In the genomic region with DNA sequence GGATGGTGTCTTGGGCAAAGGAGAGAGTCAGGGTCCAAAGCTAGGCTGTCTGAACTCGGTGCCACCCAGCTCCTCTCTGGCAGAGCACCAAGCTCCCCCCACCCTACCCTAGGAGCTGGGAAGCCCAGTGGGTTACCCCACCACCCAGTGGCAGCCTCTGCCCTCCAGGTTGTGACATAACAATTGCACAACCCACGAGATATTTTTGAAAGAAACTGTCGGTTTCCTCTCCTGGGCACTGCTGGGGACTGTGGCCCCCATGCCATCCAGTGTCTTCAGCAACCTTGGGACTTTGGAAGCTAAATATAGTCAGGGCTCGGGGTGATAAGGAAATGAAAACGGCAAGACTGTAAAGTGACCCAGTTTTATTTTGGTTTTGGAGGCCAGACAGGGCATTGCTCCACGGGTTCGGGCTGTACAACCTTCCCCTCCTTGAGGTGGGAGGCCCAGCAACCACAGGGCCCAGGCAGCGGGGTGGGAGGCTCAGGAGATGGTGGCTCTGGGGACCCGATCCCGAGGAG, we compare ENCODE assay signal across 9 cellular contexts. TPM values are rescaled to one million over a fixed set of nuclear protein-coding genes. Genes with fewer than 3 reads are reported as not detected.
DNase-seq lines count a peak whose midpoint lies in the region; ATAC-seq and TF ChIP-seq lines count a peak whose summit lies in the region.
"Had no signal": no experiment of that assay in that cellular context is flagged by ENCODE, and none has a peak within 500 bp of the region (broad histone marks: within the 10 kb centered on the region; RNA-seq: fewer than 3 reads in every experiment).

No MANE protein-coding gene starts in this region.

- TF ChIP-seq CTCF in coronary artery (IDR thresholded peaks at IDR 0.05) (no peak), WERI-Rb-1 (IDR thresholded peaks at IDR 0.05; ENCODE audit: low read depth, low read length) (no peak)

- H3K9me3 ChIP-seq in mesodermal cell (ENCODE audit: control insufficient read depth, low read length) (no peaks in the 10 kb centered on the region), WERI-Rb-1 (ENCODE audit: severe bottlenecking) (no peaks in the 10 kb centered on the region)

- H3K4me3 Mint-ChIP-seq in activated T-cell treated with anti-CD3 and anti-CD28 coated beads, Interleukin-2, amount 50 U/mL, for 72 hours = peak overlapping the region; percentile 80 to 86

- H3K4me1 Mint-ChIP-seq in activated T-cell treated with anti-CD3 and anti-CD28 coated beads, Interleukin-2, amount 50 U/mL, for 72 hours (ENCODE audit: low read depth) = peaks cover 18% of the 10 kb centered on the region

- DNase-seq in activated T-cell treated with anti-CD3 and anti-CD28 coated beads, Interleukin-2, amount 50 U/mL, for 72 hours = no peak
- no peak for DNase-seq in activated T-cell treated with anti-CD3 and anti-CD28 coated beads, Interleukin-2, amount 50 U/mL, for 1 hour
- no peak for DNase-seq in coronary artery (ENCODE audit: low spot score)
- DNase-seq in NCI-H69 (lab: John Stamatoyannopoulos, UW) = no peak
- DNase-seq in WERI-Rb-1 = no peak
- DNase-seq in C1 segment of cervical spinal cord (lab: John Stamatoyannopoulos, UW) = no peak
- DNase-seq: DND-41 had no signal

- H3K27ac ChIP-seq in coronary artery = peak overlapping the region; percentile 93 to 97
- H3K27ac ChIP-seq in mesodermal cell (ENCODE audit: low read depth, low read length, severe bottlenecking) = no peak overlapping the region
- H3K27ac ChIP-seq in urinary bladder (ENCODE audit: low read depth) = no peak overlapping the region
- no peak overlapping the region for H3K27ac ChIP-seq in WERI-Rb-1

- ATAC-seq in activated T-cell treated with anti-CD3 and anti-CD28 coated beads, Interleukin-2, amount 50 U/mL, for 72 hours (replicated peaks in 1 of 2) = no peak

- H3K4me3 ChIP-seq in coronary artery = peak overlapping the region; percentile 96
- peak overlapping the region; percentile 48 for H3K4me3 ChIP-seq in mesodermal cell (ENCODE audit: extremely low read depth, insufficient read depth, low read length, poor library complexity, severe bottlenecking)
- H3K4me3 ChIP-seq in urinary bladder (ENCODE audit: low read depth, low read length) = peak overlapping the region; percentile 72
- H3K4me3 ChIP-seq in WERI-Rb-1 (ENCODE audit: low read depth, low read length) = no peak overlapping the region

- H3K27ac Mint-ChIP-seq in activated T-cell treated with anti-CD3 and anti-CD28 coated beads, Interleukin-2, amount 50 U/mL, for 72 hours = no peak overlapping the region

- peaks cover 22% of the 10 kb centered on the region for H3K4me1 ChIP-seq in mesodermal cell (ENCODE audit: control insufficient read depth, insufficient read depth, low read length, poor library complexity, severe bottlenecking)
- H3K4me1 ChIP-seq in urinary bladder (ENCODE audit: insufficient read depth) = no peaks in the 10 kb centered on the region

- H3K36me3 ChIP-seq in mesodermal cell (ENCODE audit: control insufficient read depth, insufficient read depth, low read length) (no peaks in the 10 kb centered on the region), urinary bladder (ENCODE audit: insufficient read depth) (no peaks in the 10 kb centered on the region), WERI-Rb-1 (no peaks in the 10 kb centered on the region)

- no peaks in the 10 kb centered on the region for H3K36me3 Mint-ChIP-seq in activated T-cell treated with anti-CD3 and anti-CD28 coated beads, Interleukin-2, amount 50 U/mL, for 72 hours (ENCODE audit: insufficient read depth in 2 of 2)

- 59 to 61% methylated on average over 8 of the region's 10 CpGs for WGBS in mesodermal cell (ENCODE audit: insufficient coverage in 2 of 2), 2 experiments
- WGBS in urinary bladder = 31% methylated on average over 10 of the region's 10 CpGs

- H3K9me3 Mint-ChIP-seq in activated T-cell treated with anti-CD3 and anti-CD28 coated beads, Interleukin-2, amount 50 U/mL, for 72 hours = no peaks in the 10 kb centered on the region

- peaks cover 18% of the 10 kb centered on the region for H3K27me3 Mint-ChIP-seq in activated T-cell treated with anti-CD3 and anti-CD28 coated beads, Interleukin-2, amount 50 U/mL, for 72 hours (ENCODE audit: low read depth)

- H3K27me3 ChIP-seq in WERI-Rb-1 (ENCODE audit: insufficient read depth, low read depth, severe bottlenecking) = no peaks in the 10 kb centered on the region

RNA-seq across cellular contexts. Expression of gene CITED4, which starts 1.4 kb away (rescaled TPM):
- 1 to 10 TPM; 1.9 to 2.1 TPM for total RNA-seq in activated T-cell treated with anti-CD3 and anti-CD28 coated beads, Interleukin-2, amount 50 U/mL, for 72 hours
- polyA plus RNA-seq in mesodermal cell (2013, experiment 1 of 2) = 4.4 TPM
- 2.9 TPM for polyA plus RNA-seq in mesodermal cell (2013, experiment 2 of 2)
- total RNA-seq in urinary bladder = 2.0 TPM
- polyA plus RNA-seq in urinary bladder = 8.8 TPM

Comparison
In these comparisons a context has a peak if more than half of its experiments do, and no peak if none do; other contexts are left out.
1. H3K27ac ChIP-seq: peak in coronary artery (2 of 2); none in mesodermal cell (single experiment), urinary bladder (single experiment) and WERI-Rb-1 (single experiment).